Comparison of ENCODE assay signal across 8 cellular contexts in the genomic region with DNA sequence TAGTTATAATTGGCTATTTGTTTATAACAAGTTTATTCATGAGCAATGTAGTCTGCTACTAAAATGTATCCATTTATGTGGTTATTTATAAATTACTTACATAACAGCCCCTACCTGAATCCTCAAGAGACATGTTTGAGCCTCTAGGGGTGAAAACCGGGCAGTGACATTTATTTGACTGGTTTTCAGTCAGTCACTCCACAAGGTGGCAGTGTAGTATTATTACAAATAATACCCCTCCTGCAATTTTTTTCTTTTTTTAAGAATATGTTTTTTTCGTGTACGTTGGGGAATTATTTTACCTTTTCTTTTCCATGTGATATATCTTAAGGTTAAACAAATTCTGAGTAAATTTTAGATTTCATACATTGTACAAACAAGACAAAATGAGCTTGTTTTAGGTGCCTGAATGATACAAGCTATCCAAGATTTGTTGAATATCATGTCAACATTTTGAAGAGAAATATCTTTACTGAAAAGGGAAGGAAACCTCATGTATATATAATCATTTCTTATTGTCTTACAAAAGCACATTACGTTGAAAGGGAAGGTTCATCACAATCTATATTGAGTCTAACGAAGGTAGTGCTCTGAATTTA.
A peak's percentile ranks its signal among the peaks of the same experiment; 100 is the strongest.
DNase-seq lines count a peak whose midpoint lies in the region; ATAC-seq and TF ChIP-seq lines count a peak whose summit lies in the region.

No MANE protein-coding gene starts in this region.

- CTCF ChIA-PET in CD8-positive, alpha-beta memory T cell (lab: Charles Lee) = no interaction called here

- H3K27ac Mint-ChIP-seq in osteocyte (ENCODE audit: unreplicated experiment) = no peak overlapping the region
- H3K27ac Mint-ChIP-seq in CD8-positive, alpha-beta memory T cell = no peak overlapping the region

- peak; percentile 80 for TF ChIP-seq CTCF in osteocyte (IDR thresholded peaks at IDR 0.05)

- POLR2A ChIA-PET in CD8-positive, alpha-beta memory T cell (lab: Charles Lee) = no interaction called here

- no peaks in the 10 kb centered on the region for H3K9me3 Mint-ChIP-seq in osteocyte (ENCODE audit: unreplicated experiment)
- H3K9me3 Mint-ChIP-seq in CD8-positive, alpha-beta memory T cell = peaks cover 0 to 32% (median 4%) of the 10 kb centered on the region in 5 donors

- H3K4me1 ChIP-seq in CD8-positive, alpha-beta memory T cell (ENCODE audit: insufficient read depth, low read length) = no peaks in the 10 kb centered on the region

- H3K4me1 Mint-ChIP-seq in osteocyte (ENCODE audit: unreplicated experiment) = no peaks in the 10 kb centered on the region
- H3K4me1 Mint-ChIP-seq in CD8-positive, alpha-beta memory T cell = no peaks in the 10 kb centered on the region

- no peak overlapping the region for H3K4me3 Mint-ChIP-seq in osteocyte (ENCODE audit: unreplicated experiment)
- H3K4me3 Mint-ChIP-seq in CD8-positive, alpha-beta memory T cell = no peak overlapping the region

- no peaks in the 10 kb centered on the region for H3K27me3 ChIP-seq in CD8-positive, alpha-beta memory T cell (ENCODE audit: insufficient read depth, low read length, poor library complexity, severe bottlenecking)

- peak; percentile 38 for DNase-seq in COLO829 (ENCODE audit: low spot score)
- DNase-seq in NCI-H345 treated with DMSO at 0.1 percent for 48 hours (lab: John Stamatoyannopoulos, UW; ENCODE audit: unreplicated experiment) = peak; percentile 2
- peak; percentile 48 for DNase-seq in dedifferentiated amniotic fluid mesenchymal stem cell (ENCODE audit: extremely low spot score)
- no peak for DNase-seq in osteocyte (ENCODE audit: extremely low spot score, unreplicated experiment)
- DNase-seq in cerebellar nuclear complex (lab: John Stamatoyannopoulos, UW) = no peak
- no peak for DNase-seq in middle frontal gyrus (ENCODE audit: extremely low spot score, low spot score)
- no peak for DNase-seq in CD8-positive, alpha-beta memory T cell

- no peaks in the 10 kb centered on the region for H3K36me3 ChIP-seq in CD8-positive, alpha-beta memory T cell (ENCODE audit: insufficient read depth, low read length)

- H3K27ac ChIP-seq in CD8-positive, alpha-beta memory T cell (ENCODE audit: low read depth, low read length) = no peak overlapping the region

- no peaks in the 10 kb centered on the region for H3K36me3 Mint-ChIP-seq in osteocyte (ENCODE audit: unreplicated experiment)
- H3K36me3 Mint-ChIP-seq in CD8-positive, alpha-beta memory T cell = no peaks in the 10 kb centered on the region

- H3K9me3 ChIP-seq in CD8-positive, alpha-beta memory T cell (ENCODE audit: low read length) = no peaks in the 10 kb centered on the region

- no peak overlapping the region for H3K4me3 ChIP-seq in CD8-positive, alpha-beta memory T cell (ENCODE audit: low read length)

- peaks cover 3% of the 10 kb centered on the region for H3K27me3 Mint-ChIP-seq in osteocyte (ENCODE audit: unreplicated experiment)
- H3K27me3 Mint-ChIP-seq in CD8-positive, alpha-beta memory T cell = no peaks in the 10 kb centered on the region

- peak; percentile 83 for ATAC-seq in GM21360 (IDR thresholded peaks at IDR 0.05; ENCODE audit: unreplicated experiment)

Comparison
In these comparisons a context has a peak if more than half of its experiments do, and no peak if none do; other contexts are left out.
1. DNase-seq: peak in COLO829 (single experiment), NCI-H345 treated with DMSO at 0.1 percent for 48 hours (single experiment) and dedifferentiated amniotic fluid mesenchymal stem cell (single experiment); none in osteocyte (single experiment), cerebellar nuclear complex (0 of 2), middle frontal gyrus (single experiment) and CD8-positive, alpha-beta memory T cell (0 of 5).